ENCODE assay signal across 8 cellular contexts in genomic region chr20:46512943-46513844, GRCh38. TPM values are rescaled to one million over a fixed set of nuclear protein-coding genes. Genes with fewer than 3 reads are reported as not detected.
A peak's percentile ranks its signal among the peaks of the same experiment; 100 is the strongest.
DNase-seq lines count a peak whose midpoint lies in the region; ATAC-seq and TF ChIP-seq lines count a peak whose summit lies in the region.

Gene ZNF334 (minus strand): TSS chr20:46513559. CDS start chr20:46512102, 1,457 bp downstream.

- H3K27me3 Mint-ChIP-seq in IgD-negative memory B cell = peaks cover 14% of the 10 kb centered on the region

- peak within 1 kb of the TSS; percentile 18 to 92 (median 86) for H3K4me3 Mint-ChIP-seq in IgD-negative memory B cell

- H3K27ac ChIP-seq in ectodermal cell (ENCODE audit: insufficient read depth, low read depth, low read length, poor library complexity, severe bottlenecking) (peak within 1 kb of the TSS; percentile 8), lung (ENCODE audit: low read depth in 1 of 2, low read length in 1 of 2) (peak within 1 kb of the TSS; percentile 69 to 81)

- ATAC-seq in lung (ENCODE audit: insufficient read depth, low FRiP score) = peak; percentile 91

- no peaks in the 10 kb centered on the region for H3K4me1 ChIP-seq in ectodermal cell (ENCODE audit: control insufficient read depth, insufficient read depth, low read length)
- peaks cover 0 to 5% of the 10 kb centered on the region in 2 donors for H3K4me1 ChIP-seq in lung (ENCODE audit: control insufficient read depth in 2 of 2, insufficient read depth in 2 of 2, low read length in 2 of 2)

- H3K27me3 ChIP-seq in ectodermal cell (ENCODE audit: control insufficient read depth, insufficient read depth, low read length, poor library complexity, severe bottlenecking) = peaks cover 4% of the 10 kb centered on the region
- H3K27me3 ChIP-seq in lung (ENCODE audit: control insufficient read depth, insufficient read depth) = peaks cover 10% of the 10 kb centered on the region

- H3K4me3 ChIP-seq in GM12865 (ENCODE audit: low read depth, low read length) = peak within 1 kb of the TSS; percentile 85
- H3K4me3 ChIP-seq in ectodermal cell (ENCODE audit: insufficient read depth, low read depth, low read length) = peak within 1 kb of the TSS; percentile 80
- peak within 1 kb of the TSS; percentile 65 for H3K4me3 ChIP-seq in lung

- peaks cover 2% of the 10 kb centered on the region for H3K36me3 Mint-ChIP-seq in IgD-negative memory B cell

- H3K27ac Mint-ChIP-seq in IgD-negative memory B cell = no peak within 1 kb of the TSS

- peaks cover 0 to 2% (median 0%) of the 10 kb centered on the region in 3 donors for H3K9me3 Mint-ChIP-seq in IgD-negative memory B cell

- WGBS in ectodermal cell, 2 experiments = 3 to 4% methylated on average over 49 of the region's 49 CpGs
- WGBS in lung, 2 donors = 3 to 4% methylated on average over 49 of the region's 49 CpGs

- TF ChIP-seq CTCF in GM12865 (IDR thresholded peaks at IDR 0.05; ENCODE audit: insufficient read depth, low read depth, low read length, missing control alignments) (no peak), lung (IDR thresholded peaks at IDR 0.05; ENCODE audit: control extremely low read depth, extremely low read depth) (no peak)

- peaks cover 17% of the 10 kb centered on the region for H3K36me3 ChIP-seq in ectodermal cell (ENCODE audit: control insufficient read depth, insufficient read depth, low read length)
- H3K36me3 ChIP-seq in lung (ENCODE audit: control insufficient read depth in 2 of 2, insufficient read depth in 2 of 2, low read length in 2 of 2) = peaks cover 0 to 3% of the 10 kb centered on the region in 2 donors

- peak; percentile 72 for DNase-seq in GM12865 (ENCODE audit: low read depth)
- DNase-seq in SW 1271 (lab: John Stamatoyannopoulos, UW) = peak; percentile 40 to 82
- peak; percentile 73 for DNase-seq in lung (ENCODE audit: low spot score)
- DNase-seq in stimulated activated CD4-positive, alpha-beta T cell treated with anti-CD3 and anti-CD28 coated beads, TNF-alpha, amount 100 ng/mL, for 24 hours (ENCODE audit: low read depth in 3 of 3) = peak; percentile 17 to 63 (median 24)
- DNase-seq in HUDEP-2 (lab: John Stamatoyannopoulos, UW; ENCODE audit: unreplicated experiment in 76 of 76) = no peak
- DNase-seq in cortex of kidney (lab: John Stamatoyannopoulos, UW) = no peak

- peaks cover 0 to 4% (median 4%) of the 10 kb centered on the region in 3 donors for H3K4me1 Mint-ChIP-seq in IgD-negative memory B cell

- no peaks in the 10 kb centered on the region for H3K9me3 ChIP-seq in ectodermal cell (ENCODE audit: control insufficient read depth, low read length)
- peaks cover 0 to 2% of the 10 kb centered on the region in 2 donors for H3K9me3 ChIP-seq in lung (ENCODE audit: control insufficient read depth in 2 of 2, insufficient read depth in 1 of 2, low read length in 1 of 2)

RNA-seq across cellular contexts. Expression of gene ZNF334, which starts in this region (rescaled TPM):
- not detected for polyA plus RNA-seq in IgD-negative memory B cell
- 33.7 TPM for polyA plus RNA-seq in ectodermal cell (2013, experiment 1 of 4)
- 30.9 TPM for polyA plus RNA-seq in ectodermal cell (2013, experiment 2 of 4)
- 25.7 TPM for polyA plus RNA-seq in ectodermal cell (2013, experiment 3 of 4)
- polyA plus RNA-seq in ectodermal cell (2013, experiment 4 of 4) = 26.5 TPM
- total RNA-seq in lung = 10 to 100 TPM in 1 of 2 donors, 1 to 10 TPM in 1; 7.0 to 25.3 TPM
- 1 to 10 TPM; 1.4 to 3.7 TPM for polyA plus RNA-seq in lung

Comparison
In these comparisons a context has a peak if more than half of its experiments do, and no peak if none do; other contexts are left out.
1. DNase-seq: peak in GM12865 (single experiment), SW 1271 (2 of 2), lung (single experiment) and stimulated activated CD4-positive, alpha-beta T cell treated with anti-CD3 and anti-CD28 coated beads, TNF-alpha, amount 100 ng/mL, for 24 hours (3 of 3); none in HUDEP-2 (0 of 76) and cortex of kidney (single experiment).
2. Peak in every context shown above with its lines, with median percentiles within 50 percentile points of each other: H3K4me3 ChIP-seq.